1 cellular context compared by ENCODE assay signal in genomic region chr11:65858354-65859133, GRCh38.
TF ChIP-seq lines count a peak whose summit lies in the region.

No MANE protein-coding gene starts in this region.

TF ChIP-seq in H1, 55 proteins besides CTCF, POLR2A, EP300 and RAD21:
- TF ChIP-seq JUN (IDR thresholded peaks at IDR 0.05; ENCODE audit: low read depth, low read length) = no peak
- TF ChIP-seq SAP30 (IDR thresholded peaks at IDR 0.05; ENCODE audit: insufficient read depth, insufficient replicate concordance, low read length) = no peak
- no peak for TF ChIP-seq PHF8 (conservative IDR thresholded peaks at IDR 0.05; ENCODE audit: low read depth, low read length)
- TF ChIP-seq SIRT6 (IDR thresholded peaks at IDR 0.05; ENCODE audit: low read length) = no peak
- TF ChIP-seq CHD7 (IDR thresholded peaks at IDR 0.05; ENCODE audit: insufficient replicate concordance, low read length) = no peak
- no peak; the same call in 1 of the 2 replicates for TF ChIP-seq GTF2F1 (IDR thresholded peaks at IDR 0.05; ENCODE audit: borderline replicate concordance, low read depth, low read length)
- TF ChIP-seq ZNF274 (IDR thresholded peaks at IDR 0.05; ENCODE audit: borderline replicate concordance, extremely low read depth, low read length) = no peak
- no peak for TF ChIP-seq ATF3 (IDR thresholded peaks at IDR 0.05; ENCODE audit: insufficient read depth, low read depth, low read length)
- TF ChIP-seq CTBP2 (IDR thresholded peaks at IDR 0.05; ENCODE audit: borderline replicate concordance, insufficient read depth, insufficient read length, low read length) = no peak
- no peak for TF ChIP-seq EZH2 (IDR thresholded peaks at IDR 0.05; ENCODE audit: low read depth, low read length, severe bottlenecking)
- TF ChIP-seq SRF (IDR thresholded peaks at IDR 0.05; ENCODE audit: low read depth, low read length) = no peak
- TF ChIP-seq NANOG (IDR thresholded peaks at IDR 0.05; ENCODE audit: insufficient read depth, low read depth, low read length, poor library complexity, severe bottlenecking) = peak; percentile 0
- no peak for TF ChIP-seq HDAC6 (IDR thresholded peaks at IDR 0.05; ENCODE audit: low read depth, low read length)
- TF ChIP-seq TCF12 (IDR thresholded peaks at IDR 0.05; ENCODE audit: low read depth, low read length) = no peak
- no peak for TF ChIP-seq TBP (IDR thresholded peaks at IDR 0.05; ENCODE audit: low read depth, low read length)
- TF ChIP-seq KDM1A (IDR thresholded peaks at IDR 0.05; ENCODE audit: borderline replicate concordance, low read length) = no peak
- TF ChIP-seq POLR2AphosphoS5 (IDR thresholded peaks at IDR 0.05; ENCODE audit: low read depth, low read length) = 0 out of 2 replicates have a peak, but pooled peaks have one; percentile 4
- peak in 1 of 2 experiments; percentile 6; a peak in 1 of 4 replicates for TF ChIP-seq SIN3A (conservative IDR thresholded peaks at IDR 0.05 in 1 of 2, IDR thresholded peaks at IDR 0.05 in 1 of 2; ENCODE audit: low read depth in 1 of 2, low read length in 2 of 2)
- TF ChIP-seq CHD2 (IDR thresholded peaks at IDR 0.05; ENCODE audit: low read length) = no peak
- 0 out of 4 replicates have a peak, but pooled peaks of 1 of the 2 experiments have one; percentile 9 for TF ChIP-seq HDAC2 (IDR thresholded peaks at IDR 0.05; ENCODE audit: borderline replicate concordance in 1 of 2, low read depth in 2 of 2, low read length in 2 of 2)
- no peak for TF ChIP-seq RXRA (IDR thresholded peaks at IDR 0.05; ENCODE audit: insufficient read depth, low read depth, low read length)
- no peak for TF ChIP-seq EGR1 (IDR thresholded peaks at IDR 0.05; ENCODE audit: borderline replicate concordance, low read depth, low read length)
- TF ChIP-seq CREB1 (IDR thresholded peaks at IDR 0.05) = no peak
- no peak for TF ChIP-seq CHD1 (IDR thresholded peaks at IDR 0.05; ENCODE audit: low read depth, low read length)
- TF ChIP-seq GABPA (IDR thresholded peaks at IDR 0.05; ENCODE audit: borderline replicate concordance, insufficient read depth, low read length) = no peak
- peak; percentile 5 for TF ChIP-seq ASH2L (IDR thresholded peaks at IDR 0.05; ENCODE audit: low read length)
- no peak for TF ChIP-seq CBX8 (IDR thresholded peaks at IDR 0.05; ENCODE audit: borderline replicate concordance, low read depth, low read length)
- TF ChIP-seq NRF1 (IDR thresholded peaks at IDR 0.05; ENCODE audit: low read depth, low read length) = no peak
